8 cellular contexts compared by ENCODE assay signal in genomic region chr20:62387219-62387913, GRCh38. TPM values are rescaled to one million over a fixed set of nuclear protein-coding genes. Genes with fewer than 3 reads are reported as not detected.
DNase-seq lines count a peak whose midpoint lies in the region; ATAC-seq and TF ChIP-seq lines count a peak whose summit lies in the region.

No MANE protein-coding gene starts in this region.

- TF ChIP-seq CTCF in kidney epithelial cell (IDR thresholded peaks at IDR 0.05; ENCODE audit: insufficient read depth, low read length, poor library complexity, severe bottlenecking) (no peak), thyroid gland (IDR thresholded peaks at IDR 0.05) (no peak)

- H3K36me3 ChIP-seq in kidney epithelial cell (ENCODE audit: control insufficient read depth, insufficient read depth, low read length), result peaks cover 1% of the 10 kb centered on the region
- H3K36me3 ChIP-seq in thyroid gland, result peaks cover 0 to 8% of the 10 kb centered on the region in 2 donors

- H3K27ac Mint-ChIP-seq in activated CD4-positive, alpha-beta T cell treated with anti-CD3 and anti-CD28 coated beads, Interleukin-2, amount 10 ng/mL, durations not matched to agents 24 days and 14 days, result peak overlapping the region; percentile 94
- peak overlapping the region; percentile 73 for H3K27ac Mint-ChIP-seq in activated T-helper 2 cell treated with anti-CD3 and anti-CD28 coated beads, Interferon-gamma antibody, Interleukin-2, Interleukin-4, amounts not matched to agents 10 μg/mL and 5 μg/mL and 100 μg/mL, durations not matched to agents 14 hours and 24 hours and 36 hours

- H3K4me1 ChIP-seq in thyroid gland, result peaks cover 18 to 21% of the 10 kb centered on the region in 2 donors

- H3K9me3 Mint-ChIP-seq in activated CD4-positive, alpha-beta T cell treated with anti-CD3 and anti-CD28 coated beads, Interleukin-2, amount 10 ng/mL, durations not matched to agents 24 days and 14 days, result no peaks in the 10 kb centered on the region
- H3K9me3 Mint-ChIP-seq in activated T-helper 2 cell treated with anti-CD3 and anti-CD28 coated beads, Interferon-gamma antibody, Interleukin-2, Interleukin-4, amounts not matched to agents 10 μg/mL and 5 μg/mL and 100 μg/mL, durations not matched to agents 14 hours and 24 hours and 36 hours, result no peaks in the 10 kb centered on the region

- peak overlapping the region; percentile 98 for H3K4me3 Mint-ChIP-seq in activated CD4-positive, alpha-beta T cell treated with anti-CD3 and anti-CD28 coated beads, Interleukin-2, amount 10 ng/mL, durations not matched to agents 24 days and 14 days
- H3K4me3 Mint-ChIP-seq in activated T-helper 2 cell treated with anti-CD3 and anti-CD28 coated beads, Interferon-gamma antibody, Interleukin-2, Interleukin-4, amounts not matched to agents 10 μg/mL and 5 μg/mL and 100 μg/mL, durations not matched to agents 14 hours and 24 hours and 36 hours (ENCODE audit: low read depth), result peak overlapping the region; percentile 95

- peak overlapping the region; percentile 99 for H3K4me3 ChIP-seq in kidney epithelial cell (ENCODE audit: low read depth, low read length)
- peak overlapping the region; percentile 17 to 89 (median 63) for H3K4me3 ChIP-seq in thyroid gland (replicated peaks in 1 of 3)

- peaks cover 51% of the 10 kb centered on the region for H3K36me3 Mint-ChIP-seq in activated CD4-positive, alpha-beta T cell treated with anti-CD3 and anti-CD28 coated beads, Interleukin-2, amount 10 ng/mL, durations not matched to agents 24 days and 14 days (ENCODE audit: low read depth)
- H3K36me3 Mint-ChIP-seq in activated T-helper 2 cell treated with anti-CD3 and anti-CD28 coated beads, Interferon-gamma antibody, Interleukin-2, Interleukin-4, amounts not matched to agents 10 μg/mL and 5 μg/mL and 100 μg/mL, durations not matched to agents 14 hours and 24 hours and 36 hours (ENCODE audit: low read depth), result peaks cover 62% of the 10 kb centered on the region

- H3K4me1 Mint-ChIP-seq in activated CD4-positive, alpha-beta T cell treated with anti-CD3 and anti-CD28 coated beads, Interleukin-2, amount 10 ng/mL, durations not matched to agents 24 days and 14 days, result peaks cover 37% of the 10 kb centered on the region
- H3K4me1 Mint-ChIP-seq in activated T-helper 2 cell treated with anti-CD3 and anti-CD28 coated beads, Interferon-gamma antibody, Interleukin-2, Interleukin-4, amounts not matched to agents 10 μg/mL and 5 μg/mL and 100 μg/mL, durations not matched to agents 14 hours and 24 hours and 36 hours (ENCODE audit: low read depth), result peaks cover 23% of the 10 kb centered on the region

- no peak for TF ChIP-seq POLR2A in thyroid gland (IDR thresholded peaks at IDR 0.05)

- no peaks in the 10 kb centered on the region for H3K27me3 ChIP-seq in kidney epithelial cell (ENCODE audit: control insufficient read depth, insufficient read depth, low read length)
- no peaks in the 10 kb centered on the region for H3K27me3 ChIP-seq in thyroid gland

- no peak for DNase-seq in activated CD4-positive, alpha-beta T cell treated with anti-CD3 and anti-CD28 coated beads, Interleukin-2, amount 10 ng/mL, durations not matched to agents 24 days and 14 days
- no peak for DNase-seq in activated CD4-positive, alpha-beta T cell treated with anti-CD3 and anti-CD28 coated beads, Interleukin-2, amount 50 U/mL, for 1 hour
- DNase-seq in activated T-helper 2 cell treated with anti-CD3 and anti-CD28 coated beads, Interferon-gamma antibody, Interleukin-2, Interleukin-4, amounts not matched to agents 10 μg/mL and 5 μg/mL and 100 μg/mL, durations not matched to agents 14 hours and 24 hours and 36 hours (ENCODE audit: low spot score), result no peak
- DNase-seq in kidney epithelial cell (ENCODE audit: low read depth) (no peak), thyroid gland (no peak), NCI-H446 (lab: John Stamatoyannopoulos, UW) (no peak), NCI-H2081 treated with DMSO at 0.1 percent for 48 hours (lab: John Stamatoyannopoulos, UW) (no peak)

- 4% methylated on average over 42 of the region's 47 CpGs for WGBS in thyroid gland, 2 donors

- no peaks in the 10 kb centered on the region for H3K9me3 ChIP-seq in thyroid gland

- no peak for ATAC-seq in HG02885 (IDR thresholded peaks at IDR 0.05; ENCODE audit: poor library complexity, unreplicated experiment)

- H3K27ac ChIP-seq in thyroid gland, result peak overlapping the region in 2 of 3 donors; percentile 89 to 94

- no peaks in the 10 kb centered on the region for H3K27me3 Mint-ChIP-seq in activated CD4-positive, alpha-beta T cell treated with anti-CD3 and anti-CD28 coated beads, Interleukin-2, amount 10 ng/mL, durations not matched to agents 24 days and 14 days
- no peaks in the 10 kb centered on the region for H3K27me3 Mint-ChIP-seq in activated T-helper 2 cell treated with anti-CD3 and anti-CD28 coated beads, Interferon-gamma antibody, Interleukin-2, Interleukin-4, amounts not matched to agents 10 μg/mL and 5 μg/mL and 100 μg/mL, durations not matched to agents 14 hours and 24 hours and 36 hours (ENCODE audit: low read depth)

- intact Hi-C loops in activated CD4-positive, alpha-beta T cell treated with anti-CD3 and anti-CD28 coated beads, Interleukin-2, amount 10 ng/mL, durations not matched to agents 24 days and 14 days (cut with micrococcal nuclease), result loop anchor here (1.0 to 5.0 kb wide), 5 partner anchors 20 to 405 kb away; partner anchors contain the start of genes ADRM1, CABLES2 and LSM14B
- intact Hi-C loops in activated T-helper 2 cell treated with anti-CD3 and anti-CD28 coated beads, Interferon-gamma antibody, Interleukin-2, Interleukin-4, amounts not matched to agents 10 μg/mL and 5 μg/mL and 100 μg/mL, durations not matched to agents 14 hours and 24 hours and 36 hours (cut with micrococcal nuclease), result loop anchor here (5.0 kb wide), 1 partner anchor 150 kb away; the partner anchor contains the start of gene OSBPL2
- intact Hi-C loops in thyroid gland (cut with DNase I), result no loop called here

RNA-seq across cellular contexts. Expression of gene RPS21, which starts 0.5 kb away (rescaled TPM):
- total RNA-seq in activated CD4-positive, alpha-beta T cell treated with anti-CD3 and anti-CD28 coated beads, Interleukin-2, amount 10 ng/mL, durations not matched to agents 24 days and 14 days, result 2,091 and 2,109 TPM in 2 replicates
- 2,020 and 2,085 TPM in 2 replicates for total RNA-seq in activated T-helper 2 cell treated with anti-CD3 and anti-CD28 coated beads, Interferon-gamma antibody, Interleukin-2, Interleukin-4, amounts not matched to agents 10 μg/mL and 5 μg/mL and 100 μg/mL, durations not matched to agents 14 hours and 24 hours and 36 hours
- 3,089 and 5,743 TPM in 2 replicates for total RNA-seq in kidney epithelial cell
- 1,000 to 10,000 TPM; 1,818 to 3,649 (median 2,349) TPM for total RNA-seq in thyroid gland

RNA-seq across cellular contexts. Expression of gene CABLES2, which starts 19.7 kb away (rescaled TPM):
- 13.1 and 13.5 TPM in 2 replicates for total RNA-seq in activated CD4-positive, alpha-beta T cell treated with anti-CD3 and anti-CD28 coated beads, Interleukin-2, amount 10 ng/mL, durations not matched to agents 24 days and 14 days
- total RNA-seq in activated T-helper 2 cell treated with anti-CD3 and anti-CD28 coated beads, Interferon-gamma antibody, Interleukin-2, Interleukin-4, amounts not matched to agents 10 μg/mL and 5 μg/mL and 100 μg/mL, durations not matched to agents 14 hours and 24 hours and 36 hours, result 12.5 and 12.6 TPM in 2 replicates
- total RNA-seq in kidney epithelial cell (6.9 and 8.1 TPM in 2 replicates), thyroid gland (1 to 10 TPM; 5.8 to 8.5 (median 7.7) TPM)

RNA-seq across cellular contexts. Expression of gene LAMA5, which starts 20.3 kb away (rescaled TPM):
- 2.0 and 2.1 TPM in 2 replicates for total RNA-seq in activated CD4-positive, alpha-beta T cell treated with anti-CD3 and anti-CD28 coated beads, Interleukin-2, amount 10 ng/mL, durations not matched to agents 24 days and 14 days
- total RNA-seq in activated T-helper 2 cell treated with anti-CD3 and anti-CD28 coated beads, Interferon-gamma antibody, Interleukin-2, Interleukin-4, amounts not matched to agents 10 μg/mL and 5 μg/mL and 100 μg/mL, durations not matched to agents 14 hours and 24 hours and 36 hours, result 3.1 and 3.9 TPM in 2 replicates
- total RNA-seq in kidney epithelial cell, result 359 and 455 TPM in 2 replicates
- 100 to 1,000 TPM in 3 of 4 donors, 10 to 100 TPM in 1; 93.9 to 179 (median 117) TPM for total RNA-seq in thyroid gland

RNA-seq across cellular contexts. Expression of gene RBBP8NL, which starts 40.0 kb away (rescaled TPM):
- not detected in 2 replicates for total RNA-seq in activated CD4-positive, alpha-beta T cell treated with anti-CD3 and anti-CD28 coated beads, Interleukin-2, amount 10 ng/mL, durations not matched to agents 24 days and 14 days
- not detected in 2 replicates for total RNA-seq in activated T-helper 2 cell treated with anti-CD3 and anti-CD28 coated beads, Interferon-gamma antibody, Interleukin-2, Interleukin-4, amounts not matched to agents 10 μg/mL and 5 μg/mL and 100 μg/mL, durations not matched to agents 14 hours and 24 hours and 36 hours
- total RNA-seq in kidney epithelial cell (0.34 TPM in 1 of 2 replicates, not detected in the other), thyroid gland (1 to 10 TPM; 1.1 to 6.0 (median 4.6) TPM)

Comparison
In these comparisons a context has a peak if more than half of its experiments do, and no peak if none do; other contexts are left out.
1. RNA of gene LAMA5, which starts 20.3 kb away (total RNA-seq): 359 to 455 TPM in kidney epithelial cell and 93.9 to 179 TPM in thyroid gland; 3.1 to 3.9 TPM in activated T-helper 2 cell treated with anti-CD3 and anti-CD28 coated beads, Interferon-gamma antibody, Interleukin-2, Interleukin-4, amounts not matched to agents 10 μg/mL and 5 μg/mL and 100 μg/mL, durations not matched to agents 14 hours and 24 hours and 36 hours and 2.0 to 2.1 TPM in activated CD4-positive, alpha-beta T cell treated with anti-CD3 and anti-CD28 coated beads, Interleukin-2, amount 10 ng/mL, durations not matched to agents 24 days and 14 days; every median in the first group is over 10 times any median in the second.